8 cellular contexts compared by ENCODE assay signal in the genomic region with DNA sequence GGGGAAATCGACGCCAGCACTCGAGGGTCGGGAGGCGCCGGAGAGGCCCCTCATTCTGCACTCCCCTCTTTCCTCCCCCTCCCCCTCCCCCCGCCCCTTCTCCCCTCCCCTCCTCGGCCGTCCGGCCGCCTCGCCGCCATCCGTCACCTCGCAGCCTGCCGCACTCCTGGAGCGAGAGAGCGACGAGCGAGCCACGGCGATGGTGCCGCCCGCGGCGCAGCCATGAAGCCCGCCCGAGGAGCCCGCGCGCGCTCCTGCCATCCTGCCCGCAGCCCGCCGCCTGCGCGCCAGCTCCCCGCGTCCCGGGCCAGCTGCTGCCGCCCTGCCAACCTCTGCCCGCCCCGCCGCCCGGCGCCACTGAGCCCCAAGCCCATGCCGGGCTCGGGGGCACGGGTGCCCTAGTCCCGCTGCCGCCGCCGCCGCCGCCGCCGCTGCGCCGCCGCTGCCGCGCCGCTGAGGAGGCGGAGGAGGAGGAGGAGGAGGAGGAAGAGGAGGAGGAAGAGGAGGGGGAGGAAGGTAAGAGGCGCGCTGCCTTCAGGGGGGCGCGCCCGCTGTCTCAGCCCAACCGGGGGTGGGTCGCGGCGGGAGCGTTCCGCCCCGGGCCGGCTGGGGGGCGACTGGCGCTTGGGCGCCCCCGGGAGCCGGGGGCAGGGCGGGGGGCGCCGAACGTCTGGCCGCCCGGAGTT. TPM values are rescaled to one million over a fixed set of nuclear protein-coding genes. Genes with fewer than 3 reads are reported as not detected.
DNase-seq lines count a peak whose midpoint lies in the region; ATAC-seq and TF ChIP-seq lines count a peak whose summit lies in the region.

A gene (plus strand): TSS at position 163 of the 686 bp plus-strand sequence. CDS start 76,937 bp downstream, outside the sequence.

- H4K20me1 ChIP-seq in HCT116 (ENCODE audit: insufficient read depth), result no peaks in the 10 kb centered on the region

- H3K4me1 ChIP-seq in A673 (ENCODE audit: insufficient read depth, low read length, poor library complexity, severe bottlenecking) (no peaks in the 10 kb centered on the region), HCT116 (ENCODE audit: control insufficient read depth in 1 of 2, insufficient read depth in 2 of 2, low read length in 2 of 2) (peaks cover 9 to 16% of the 10 kb centered on the region in 2 experiments)

- H3K9me3 ChIP-seq in A673 (ENCODE audit: low read depth, low read length, poor library complexity, severe bottlenecking) (no peaks in the 10 kb centered on the region), HCT116 (ENCODE audit: control insufficient read depth in 1 of 2, insufficient read depth in 1 of 2, low read depth in 1 of 2, low read length in 2 of 2) (no peaks in the 10 kb centered on the region)

- POLR2A ChIA-PET in A673 (lab: Charles Lee; ENCODE audit: low non-redundant PET), result no interaction called here
- POLR2A ChIA-PET in HCT116 (lab: Charles Lee), result no interaction called here

- peak; percentile 49 for ATAC-seq in HCT116
- no peak for ATAC-seq in HG03571 (IDR thresholded peaks at IDR 0.05; ENCODE audit: unreplicated experiment)
- ATAC-seq in GM19467 (IDR thresholded peaks at IDR 0.05; ENCODE audit: unreplicated experiment), result no peak

- peaks cover 54% of the 10 kb centered on the region for H3K27me3 Mint-ChIP-seq in mesothelial cell of epicardium (ENCODE audit: low read depth)

- TF ChIP-seq POLR2A in HCT116 (IDR thresholded peaks at IDR 0.05; ENCODE audit: borderline replicate concordance, extremely low read depth, insufficient read depth, insufficient read length), result no peak

- H3K79me2 ChIP-seq in HCT116 (ENCODE audit: insufficient read depth, low read length), result no peaks in the 10 kb centered on the region

- intact Hi-C loops in A673 (cut with micrococcal nuclease; ENCODE audit: unreplicated experiment), result loop anchor here (10.0 kb wide), 1 partner anchor 555 kb away; no protein-coding TSS in a partner anchor
- intact Hi-C loops in HCT116 (cut with micrococcal nuclease), result loop anchor here (10.0 kb wide), 1 partner anchor 555 kb away; no protein-coding TSS in a partner anchor

- no TSS peak for BruUV-seq in A673 (replicated peaks; lab: Mats Ljungman, UMichigan)
- no TSS peak for BruUV-seq in HCT116 (replicated peaks; lab: Mats Ljungman, UMichigan)

- TF ChIP-seq RAD21 in HCT116 (IDR thresholded peaks at IDR 0.05; ENCODE audit: low read depth), result no peak

- no peak for DNase-seq in A673 (ENCODE audit: low spot score)
- no peak for DNase-seq in HCT116 (ENCODE audit: low read depth, low spot score)
- peak; percentile 1 to 20 for DNase-seq in T47D (ENCODE audit: low read depth in 1 of 2, low spot score in 1 of 2)
- no peak for DNase-seq in mesothelial cell of epicardium (ENCODE audit: low spot score in 2 of 2, unreplicated experiment in 2 of 2)
- no peak for DNase-seq in NCI-H187 (lab: John Stamatoyannopoulos, UW)
- DNase-seq in HT-29 (ENCODE audit: low spot score), result no peak

- no peak within 1 kb of the TSS for H3K27ac ChIP-seq in A673 (ENCODE audit: low read depth, low read length, poor library complexity, severe bottlenecking)
- no peak within 1 kb of the TSS; the same call in 1 of the 2 replicates for H3K27ac ChIP-seq in HCT116 (ENCODE audit: low read depth, low read length)

- H3K36me3 ChIP-seq in A673 (ENCODE audit: insufficient read depth, low read length, poor library complexity, severe bottlenecking) (no peaks in the 10 kb centered on the region), HCT116 (ENCODE audit: control insufficient read depth in 1 of 2, insufficient read depth in 2 of 2, low read length in 2 of 2) (no peaks in the 10 kb centered on the region)

- H3K9me3 Mint-ChIP-seq in mesothelial cell of epicardium, result no peaks in the 10 kb centered on the region

- H3K9ac ChIP-seq in HCT116 (ENCODE audit: low read length), result no peak within 1 kb of the TSS; the same call in 1 of the 2 replicates

- H3K4me2 ChIP-seq in HCT116 (ENCODE audit: low read length), result peak within 1 kb of the TSS; percentile 78

- H3K36me3 Mint-ChIP-seq in mesothelial cell of epicardium, result no peaks in the 10 kb centered on the region

- peak within 1 kb of the TSS; percentile 61 for H3K4me3 Mint-ChIP-seq in mesothelial cell of epicardium

- RAD21 ChIA-PET in HCT116 (lab: Charles Lee; ENCODE audit: low non-redundant PET in 1 of 2, low total read pairs in 2 of 2, uncharacterized antibody in 2 of 2, unreplicated experiment in 2 of 2), result interaction anchor here in 1 of 2 experiments (0.7 kb wide), 1 partner anchor 178 kb away, joined by 5 read pairs; a partner anchor contains a TSS

- H3K9me2 ChIP-seq in HCT116 (ENCODE audit: insufficient read depth), result no peaks in the 10 kb centered on the region

- peak within 1 kb of the TSS; percentile 45 for H3K4me3 ChIP-seq in A673 (ENCODE audit: low read depth, low read length, poor library complexity, severe bottlenecking)
- peak within 1 kb of the TSS; percentile 48 to 54 for H3K4me3 ChIP-seq in HCT116 (replicated peaks in 1 of 2; ENCODE audit: low read depth in 1 of 2, low read length in 2 of 2)

- no peak for TF ChIP-seq CTCF in A673 (conservative IDR thresholded peaks at IDR 0.05; ENCODE audit: low read depth, low read length)
- TF ChIP-seq CTCF in HCT116 (IDR thresholded peaks at IDR 0.05 in 2 of 3, conservative IDR thresholded peaks at IDR 0.05 in 1 of 3; ENCODE audit: borderline replicate concordance in 1 of 3, insufficient read depth in 1 of 3, low read depth in 2 of 3, low read length in 2 of 3), result no peak
- no peak for TF ChIP-seq CTCF in mesothelial cell of epicardium (IDR thresholded peaks at IDR 0.05; ENCODE audit: unreplicated experiment)

- no peak within 1 kb of the TSS for H3K27ac Mint-ChIP-seq in mesothelial cell of epicardium

- peaks cover 4% of the 10 kb centered on the region for H3K4me1 Mint-ChIP-seq in mesothelial cell of epicardium

- H3K27me3 ChIP-seq in A673 (replicated peaks; ENCODE audit: insufficient read depth, low read depth, low read length, poor library complexity), result peaks cover 19% of the 10 kb centered on the region
- no peaks in the 10 kb centered on the region for H3K27me3 ChIP-seq in HCT116 (ENCODE audit: insufficient read depth, low read length)

- in situ Hi-C loops in T47D (cut with HindIII; ENCODE audit: low pct_unique_long_range_greater_than_20kb, low sequenced_read_pairs), result no loop called here

- H2AFZ ChIP-seq in HCT116 (ENCODE audit: low read depth, low read length, poor library complexity, severe bottlenecking), result no peak within 1 kb of the TSS

- CTCF ChIA-PET in A673 (lab: Charles Lee), result no interaction called here
- CTCF ChIA-PET in HCT116 (lab: Charles Lee), result no interaction called here

TF ChIP-seq in HCT116, 20 proteins besides CTCF, POLR2A, EP300 and RAD21 (continues in another document):
- TF ChIP-seq, protein P1, sequence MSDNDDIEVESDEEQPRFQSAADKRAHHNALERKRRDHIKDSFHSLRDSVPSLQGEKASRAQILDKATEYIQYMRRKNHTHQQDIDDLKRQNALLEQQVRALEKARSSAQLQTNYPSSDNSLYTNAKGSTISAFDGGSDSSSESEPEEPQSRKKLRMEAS (IDR thresholded peaks at IDR 0.05), result no peak
- TF ChIP-seq, protein P2, sequence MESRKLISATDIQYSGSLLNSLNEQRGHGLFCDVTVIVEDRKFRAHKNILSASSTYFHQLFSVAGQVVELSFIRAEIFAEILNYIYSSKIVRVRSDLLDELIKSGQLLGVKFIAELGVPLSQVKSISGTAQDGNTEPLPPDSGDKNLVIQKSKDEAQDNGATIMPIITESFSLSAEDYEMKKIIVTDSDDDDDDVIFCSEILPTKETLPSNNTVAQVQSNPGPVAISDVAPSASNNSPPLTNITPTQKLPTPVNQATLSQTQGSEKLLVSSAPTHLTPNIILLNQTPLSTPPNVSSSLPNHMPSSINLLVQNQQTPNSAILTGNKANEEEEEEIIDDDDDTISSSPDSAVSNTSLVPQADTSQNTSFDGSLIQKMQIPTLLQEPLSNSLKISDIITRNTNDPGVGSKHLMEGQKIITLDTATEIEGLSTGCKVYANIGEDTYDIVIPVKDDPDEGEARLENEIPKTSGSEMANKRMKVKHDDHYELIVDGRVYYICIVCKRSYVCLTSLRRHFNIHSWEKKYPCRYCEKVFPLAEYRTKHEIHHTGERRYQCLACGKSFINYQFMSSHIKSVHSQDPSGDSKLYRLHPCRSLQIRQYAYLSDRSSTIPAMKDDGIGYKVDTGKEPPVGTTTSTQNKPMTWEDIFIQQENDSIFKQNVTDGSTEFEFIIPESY (IDR thresholded peaks at IDR 0.05; ENCODE audit: extremely low read depth, insufficient replicate concordance, low read length), result no peak
- TF ChIP-seq TCF7L2 (IDR thresholded peaks at IDR 0.05; ENCODE audit: borderline replicate concordance, extremely low read depth, insufficient read depth, insufficient read length) (no peak), EZH2phosphoT487 (IDR thresholded peaks at IDR 0.05; ENCODE audit: borderline replicate concordance) (no peak), JUND (IDR thresholded peaks at IDR 0.05) (no peak), FOSL1 (IDR thresholded peaks at IDR 0.05; ENCODE audit: low read depth) (no peak), ELF1 (IDR thresholded peaks at IDR 0.05; ENCODE audit: borderline replicate concordance, low read depth) (no peak), ZNF274 (IDR thresholded peaks at IDR 0.05; ENCODE audit: low read depth, low read length) (no peak)

RNA-seq across cellular contexts. Expression of the gene that starts here (rescaled TPM):
- 0.09 and 0.15 TPM in 2 replicates for total RNA-seq in A673 (2021)
- 0.42 TPM for total RNA-seq in HCT116 (2021; ENCODE audit: unreplicated experiment)
- 0.34 and 0.37 TPM in 2 replicates for polyA plus RNA-seq in HCT116 (2012)
- total RNA-seq in mesothelial cell of epicardium, result 0.29 to 0.42 TPM (median 0.38 TPM) in 3 replicates
- 0.03 TPM in 2 replicates for total RNA-seq in HT-29 (2014; rRNA removed; shearing (Covaris generic))

Comparison
In these comparisons a context has a peak if more than half of its experiments do, and no peak if none do; other contexts are left out.
1. Peak in ATAC-seq, H3K4me3 ChIP-seq and H3K4me2 ChIP-seq in HCT116; RNA of the gene not detected or under 1 TPM.
2. DNase-seq: peak in T47D (2 of 2); none in A673 (single experiment), HCT116 (single experiment), mesothelial cell of epicardium (0 of 2), NCI-H187 (0 of 2) and HT-29 (single experiment).